ENCODE assay signal across 16 cellular contexts in genomic region chr11:70328556-70328955, GRCh38. TPM values are rescaled to one million over a fixed set of nuclear protein-coding genes. Genes with fewer than 3 reads are reported as not detected.
DNase-seq lines count a peak whose midpoint lies in the region; FAIRE-seq and TF ChIP-seq lines count a peak whose summit lies in the region.
"Had no signal": no experiment of that assay in that cellular context is flagged by ENCODE, and none has a peak within 500 bp of the region (broad histone marks: within the 10 kb centered on the region; RNA-seq: fewer than 3 reads in every experiment).

No MANE protein-coding gene starts in this region.

- H3K36me3 ChIP-seq in mesenchymal stem cell (ENCODE audit: control insufficient read depth in 1 of 2, insufficient read depth in 2 of 2, low read depth in 1 of 2, low read length in 2 of 2), result peaks cover 31 to 70% of the 10 kb centered on the region in 2 experiments
- H3K36me3 ChIP-seq in MG63, result peaks cover 65% of the 10 kb centered on the region
- H3K36me3 ChIP-seq in spleen, result peaks cover 4 to 100% (median 78%) of the 10 kb centered on the region in 6 donors
- H3K36me3 ChIP-seq in kidney (ENCODE audit: control insufficient read depth in 1 of 2, insufficient read depth in 2 of 2, low read length in 2 of 2), result peaks cover 29 to 39% of the 10 kb centered on the region in 2 donors

- H3K27me3 ChIP-seq in mesenchymal stem cell (ENCODE audit: control insufficient read depth in 1 of 2, insufficient read depth in 1 of 2, low read length in 2 of 2), result no peaks in the 10 kb centered on the region
- no peaks in the 10 kb centered on the region for H3K27me3 ChIP-seq in MG63
- H3K27me3 ChIP-seq in spleen (replicated peaks in 1 of 7), result no peaks in the 10 kb centered on the region

- no peak overlapping the region for H2BK5ac ChIP-seq in mesenchymal stem cell (ENCODE audit: low read depth, low read length, poor library complexity, severe bottlenecking)

- TF ChIP-seq POLR2A in spleen (IDR thresholded peaks at IDR 0.05), result no peak

- H3K18ac ChIP-seq in mesenchymal stem cell (ENCODE audit: low read depth in 1 of 2, low read length in 2 of 2), result no peak overlapping the region

- no peak overlapping the region for H3K4me3 ChIP-seq in AG10803 (ENCODE audit: low read length)
- no peak overlapping the region for H3K4me3 ChIP-seq in mesenchymal stem cell (ENCODE audit: insufficient read depth in 1 of 2, low read depth in 1 of 2, low read length in 2 of 2)
- H3K4me3 ChIP-seq in MG63, result no peak overlapping the region
- no peak overlapping the region for H3K4me3 ChIP-seq in spleen
- H3K4me3 ChIP-seq in kidney (ENCODE audit: low read length in 2 of 2), result no peak overlapping the region
- H3K4me3 ChIP-seq: GM23248 had no signal

- H3K27ac ChIP-seq in mesenchymal stem cell (ENCODE audit: low read length, poor library complexity, severe bottlenecking), result peak overlapping the region; percentile 55
- H3K27ac ChIP-seq in spleen, result no peak overlapping the region
- no peak overlapping the region for H3K27ac ChIP-seq in kidney (ENCODE audit: low read depth in 2 of 2, low read length in 2 of 2)
- H3K27ac ChIP-seq: GM23248 had no signal

- H3K4ac ChIP-seq in mesenchymal stem cell (ENCODE audit: low read depth in 1 of 2, low read length in 2 of 2), result no peak overlapping the region

- H3K9ac ChIP-seq in mesenchymal stem cell (ENCODE audit: low read length) (no peak overlapping the region), kidney (ENCODE audit: low read length in 2 of 2) (no peak overlapping the region)
- H3K9ac ChIP-seq: GM23248 had no signal

- no peak overlapping the region for H2BK120ac ChIP-seq in mesenchymal stem cell (ENCODE audit: low read depth, low read length)

- H4K8ac ChIP-seq in mesenchymal stem cell (ENCODE audit: low read length), result no peak overlapping the region

- no peak overlapping the region for H3K23ac ChIP-seq in mesenchymal stem cell (ENCODE audit: low read length in 2 of 2)

- H3K79me1 ChIP-seq in mesenchymal stem cell (replicated peaks; ENCODE audit: low read length, poor library complexity, severe bottlenecking), result peaks cover 22% of the 10 kb centered on the region

- H3K14ac ChIP-seq in mesenchymal stem cell (ENCODE audit: low read length in 2 of 2), result no peak overlapping the region

- H2BK15ac ChIP-seq in mesenchymal stem cell (ENCODE audit: low read depth, poor library complexity, severe bottlenecking), result no peak overlapping the region

- FAIRE-seq in RCC 7860 (lab: Jason Lieb, UNC), result peak; percentile 93
- no peak for FAIRE-seq in kidney (lab: Jason Lieb, UNC)
- FAIRE-seq: GM12892 had no signal

- H2BK12ac ChIP-seq in mesenchymal stem cell (ENCODE audit: low read length in 2 of 2), result no peak overlapping the region

- TF ChIP-seq CTCF in AG10803 (conservative IDR thresholded peaks at IDR 0.05; ENCODE audit: low read length), result no peak
- TF ChIP-seq CTCF in spleen (IDR thresholded peaks at IDR 0.05 in 8 of 11, conservative IDR thresholded peaks at IDR 0.05 in 3 of 11), result no peak
- no peak for TF ChIP-seq CTCF in kidney (IDR thresholded peaks at IDR 0.05; ENCODE audit: borderline replicate concordance, extremely low read depth, insufficient read depth)

- no peak overlapping the region for H4K91ac ChIP-seq in mesenchymal stem cell (ENCODE audit: low read length)

- H3K4me2 ChIP-seq in mesenchymal stem cell (ENCODE audit: low read length, poor library complexity, severe bottlenecking), result no peak overlapping the region

- H3K9me3 ChIP-seq in mesenchymal stem cell (ENCODE audit: control insufficient read depth, low read length) (no peaks in the 10 kb centered on the region), MG63 (no peaks in the 10 kb centered on the region), spleen (no peaks in the 10 kb centered on the region), kidney (ENCODE audit: control insufficient read depth in 1 of 2, low read length in 2 of 2) (no peaks in the 10 kb centered on the region)

- H2AK5ac ChIP-seq in mesenchymal stem cell (ENCODE audit: low read length, severe bottlenecking), result no peak overlapping the region

- WGBS in mesenchymal stem cell, result 100% methylated on average over 3 of the region's 4 CpGs
- 80 to 89% (median 83%) methylated on average over 4 of the region's 4 CpGs for WGBS in spleen, 5 donors

- DNase-seq in AG10803 (ENCODE audit: low read depth) (peak; percentile 47), RCC 7860 (ENCODE audit: low spot score) (peak; percentile 46), fibroblast of peridontal ligament (ENCODE audit: extremely low read depth) (peak; percentile 17), mesenchymal stem cell (no peak), NCI-H69 (lab: John Stamatoyannopoulos, UW) (no peak), MG63 (no peak), spleen (no peak), kidney (no peak)
- DNase-seq: 8988T; C1 segment of cervical spinal cord; CD4-positive, alpha-beta T cell; DND-41; GDM1; GM23248; H7 had no signal

- no peak overlapping the region for H2AFZ ChIP-seq in mesenchymal stem cell (ENCODE audit: low read depth, low read length)
- H2AFZ ChIP-seq: GM23248 had no signal

- H3K4me1 ChIP-seq in mesenchymal stem cell (ENCODE audit: control insufficient read depth, insufficient read depth, low read depth, low read length) (peaks cover 14% of the 10 kb centered on the region), spleen (peaks cover 0 to 43% (median 17%) of the 10 kb centered on the region in 6 donors), kidney (ENCODE audit: control insufficient read depth in 1 of 2, insufficient read depth in 1 of 2, low read depth in 1 of 2, low read length in 2 of 2) (peaks cover 5 to 10% of the 10 kb centered on the region in 2 donors)

- intact Hi-C loops in spleen (cut with DNase I; ENCODE audit: low total_unique reads), result no loop called here
- intact Hi-C loops in kidney (cut with DNase I), result no loop called here

RNA-seq across cellular contexts. Expression of gene PPFIA1, which starts 58.1 kb away (rescaled TPM):
- polyA plus RNA-seq in mesenchymal stem cell (2013, experiment 1 of 2), result 25.2 TPM
- polyA plus RNA-seq in mesenchymal stem cell (2013, experiment 2 of 2), result 25.0 TPM
- 19.8 and 26.7 TPM in 2 replicates for total RNA-seq in MG63 (2014; rRNA removed; shearing (Covaris generic); ENCODE audit: low replicate concordance)
- 10 to 100 TPM; 46.1 to 73.5 (median 64.6) TPM for total RNA-seq in spleen
- 10 to 100 TPM in 2 of 3 donors, 1 to 10 TPM in 1; 7.6 to 18.4 (median 18.3) TPM for polyA plus RNA-seq in spleen
- 53.0 TPM for total RNA-seq in kidney
- polyA plus RNA-seq in kidney (ENCODE audit: insufficient read depth, low read depth, low replicate concordance), result 19.1 TPM

Comparison
In these comparisons a context has a peak if more than half of its experiments do, and no peak if none do; other contexts are left out.
1. DNase-seq: peak in AG10803 (single experiment), RCC 7860 (single experiment) and fibroblast of peridontal ligament (single experiment); none in mesenchymal stem cell (single experiment), NCI-H69 (single experiment), MG63 (single experiment), spleen (single experiment) and kidney (single experiment).